20 cellular contexts compared by ENCODE assay signal in the genomic region with DNA sequence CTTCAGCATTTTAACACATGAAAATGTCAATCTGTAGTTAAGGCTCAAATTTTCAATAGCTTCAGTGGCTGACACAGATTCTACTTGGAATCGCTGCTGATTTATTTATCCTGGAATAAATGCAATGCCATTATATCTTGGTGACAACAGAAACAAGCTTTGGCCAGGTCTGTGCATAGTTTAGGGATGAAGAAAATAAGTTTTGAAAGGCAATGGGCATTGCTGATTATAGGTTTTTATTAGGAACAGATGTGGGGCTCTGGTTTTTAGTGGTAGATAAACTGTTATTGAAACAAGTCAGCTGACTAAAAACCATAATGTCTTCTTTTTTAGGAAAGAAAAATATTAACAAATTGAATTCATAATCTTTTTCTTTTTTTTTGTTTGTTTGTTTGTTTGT.
DNase-seq lines count a peak whose midpoint lies in the region; ATAC-seq and TF ChIP-seq lines count a peak whose summit lies in the region.
"Had no signal": no experiment of that assay in that cellular context is flagged by ENCODE, and none has a peak within 500 bp of the region (broad histone marks: within the 10 kb centered on the region; RNA-seq: fewer than 3 reads in every experiment).

No MANE protein-coding gene starts in this region.

- DNase-seq in AG09319 (ENCODE audit: extremely low read depth, low read depth) = peak; percentile 14
- DNase-seq in fibroblast of the aortic adventitia (ENCODE audit: low read depth) = peak; percentile 49
- no peak for DNase-seq in sciatic nerve (ENCODE audit: low spot score)
- DNase-seq in nucleus accumbens (lab: John Stamatoyannopoulos, UW) = no peak
- DNase-seq: C1 segment of cervical spinal cord; CD8-positive, alpha-beta memory T cell; DMS79; GM23248; HCEC 1CT; MM.1S; NCI-H1092; NCI-H146; NCI-H510A; NCI-H748 treated with DMSO at 0.1 percent for 48 hours; NK-92 treated with Interleukin-12 subunit alpha and Interleukin-12 subunit beta, amount 100 ng/mL, for 24 hours had no signal

- H3K4me3 ChIP-seq in fibroblast of the aortic adventitia (ENCODE audit: low read depth, low read length) = no peak overlapping the region
- H3K4me3 ChIP-seq: GM23248 had no signal

- intact Hi-C loops in sciatic nerve (cut with DNase I) = no loop called here

- ATAC-seq in SK-N-SH treated with all-trans-retinoic acid at 6 μM for 48 hours = peak; percentile 82
- ATAC-seq in sciatic nerve = peak; percentile 53
- ATAC-seq in HG03571 (IDR thresholded peaks at IDR 0.05; ENCODE audit: unreplicated experiment) = no peak
- no peak for ATAC-seq in GM21717 (IDR thresholded peaks at IDR 0.05; ENCODE audit: unreplicated experiment)
- ATAC-seq in GM21447 (IDR thresholded peaks at IDR 0.05; ENCODE audit: unreplicated experiment) = no peak
- ATAC-seq: Right ventricle myocardium inferior had no signal

- TF ChIP-seq CTCF in AG09319 (IDR thresholded peaks at IDR 0.05; ENCODE audit: low read depth, low read length) = no peak
- TF ChIP-seq CTCF in fibroblast of the aortic adventitia (IDR thresholded peaks at IDR 0.05; ENCODE audit: insufficient read depth, low read length) = no peak

TF ChIP-seq in SK-N-SH treated with all-trans-retinoic acid at 6 μM for 48 hours, 23 proteins besides CTCF, POLR2A, EP300 and RAD21:
- TF ChIP-seq TCF4 (CRISPR knock-in tag; IDR thresholded peaks at IDR 0.05; ENCODE audit: borderline replicate concordance) (peak; percentile 81), SNAI2 (CRISPR knock-in tag; IDR thresholded peaks at IDR 0.05) (no peak), ISL1 (CRISPR knock-in tag; IDR thresholded peaks at IDR 0.05) (0 out of 2 replicates have a peak, but pooled peaks have one; percentile 22)
TF ChIP-seq in SK-N-SH treated with all-trans-retinoic acid at 6 μM for 48 hours: peak in this region for 2.

Comparison
In these comparisons a context has a peak if more than half of its experiments do, and no peak if none do; other contexts are left out.
1. DNase-seq: peak in AG09319 (single experiment) and fibroblast of the aortic adventitia (single experiment); none in sciatic nerve (single experiment) and nucleus accumbens (0 of 56).
2. ATAC-seq: peak in SK-N-SH treated with all-trans-retinoic acid at 6 μM for 48 hours (single experiment) and sciatic nerve (single experiment); none in HG03571 (single experiment), GM21717 (single experiment) and GM21447 (single experiment).